18 cellular contexts compared by ENCODE assay signal in genomic region chr10:17693009-17693408, GRCh38. TPM values are rescaled to one million over a fixed set of nuclear protein-coding genes. Genes with fewer than 3 reads are reported as not detected.
DNase-seq lines count a peak whose midpoint lies in the region; ATAC-seq, FAIRE-seq and TF ChIP-seq lines count a peak whose summit lies in the region.
"Had no signal": no experiment of that assay in that cellular context is flagged by ENCODE, and none has a peak within 500 bp of the region (broad histone marks: within the 10 kb centered on the region; RNA-seq: fewer than 3 reads in every experiment).

No MANE protein-coding gene starts in this region.

- no peak for FAIRE-seq in GM12878 (lab: Jason Lieb, UNC)

- H4K20me1 ChIP-seq in GM12878 (ENCODE audit: control insufficient read depth, insufficient read depth) = no peaks in the 10 kb centered on the region
- H4K20me1 ChIP-seq in osteoblast (ENCODE audit: insufficient read depth, low read length) = no peaks in the 10 kb centered on the region

- H3K36me3 ChIP-seq in GM12878 (ENCODE audit: control insufficient read depth in 2 of 2, insufficient read depth in 2 of 2, low read length in 1 of 2) = peaks cover 0 to 10% of the 10 kb centered on the region in 2 experiments
- H3K36me3 ChIP-seq in osteoblast (ENCODE audit: insufficient read depth, low read length) = peaks cover 30% of the 10 kb centered on the region

- no peak for TF ChIP-seq RAD21 in GM12878 (IDR thresholded peaks at IDR 0.05; ENCODE audit: insufficient read depth, low read depth, low read length)

- DNase-seq in T-helper 1 cell (no peak), OCI-M1 (lab: John Stamatoyannopoulos, UW) (peak; percentile 72), GM12878 (ENCODE audit: low read depth, low spot score) (no peak), osteoblast (ENCODE audit: insufficient read length, low spot score, missing footprints) (peak; percentile 9), iPS-NIHi11 (ENCODE audit: low spot score) (no peak)
- DNase-seq: 8988T, NCI-H1092, NCI-H146, NCI-H2081 treated with DMSO at 0.1 percent for 48 hours, NCI-H510A treated with DMSO at 0.1 percent for 48 hours, NCI-H82, PC-9, SJCRH30 had no signal

- no peak overlapping the region for H3K9ac ChIP-seq in GM12878 (ENCODE audit: control insufficient read depth, insufficient read depth, low read length)

- no peak overlapping the region for H3K27ac ChIP-seq in GM12878 (ENCODE audit: control insufficient read depth, insufficient read depth)
- H3K27ac ChIP-seq in osteoblast (ENCODE audit: low read depth, low read length) = no peak overlapping the region
- H3K27ac ChIP-seq: PC-9, SJCRH30 had no signal

- H3K9me3 ChIP-seq in GM12878 (replicated peaks; ENCODE audit: control insufficient read depth, insufficient read depth, low read length) (no peaks in the 10 kb centered on the region), osteoblast (ENCODE audit: low read depth, low read length) (no peaks in the 10 kb centered on the region)
- H3K9me3 ChIP-seq: SJCRH30 had no signal

- intact Hi-C loops in GM12878 (cut with micrococcal nuclease; ENCODE audit: unreplicated experiment) = no loop called here

- H2AFZ ChIP-seq in GM12878 (ENCODE audit: control insufficient read depth, low read depth, low read length) = no peak overlapping the region
- H2AFZ ChIP-seq in osteoblast (ENCODE audit: low read length) = no peak overlapping the region
- H2AFZ ChIP-seq: PC-9 had no signal

- in situ Hi-C loops in GM12878 (cut with MboI) = no loop called here

- no peaks in the 10 kb centered on the region for H3K9me3 Mint-ChIP-seq in T-helper 1 cell treated with Interleukin-12 subunit alpha and Interleukin-12 subunit beta and Interleukin-4 antibody, amounts not matched to agents 30 μg/mL and 1 μg/mL, for 36 hours
- H3K9me3 Mint-ChIP-seq: IgD-negative memory B cell had no signal

- H3K27me3 ChIP-seq in GM12878 (replicated peaks in 1 of 2; ENCODE audit: control insufficient read depth in 2 of 2, insufficient read depth in 2 of 2, low read length in 1 of 2) (no peaks in the 10 kb centered on the region), osteoblast (ENCODE audit: insufficient read depth, low read length) (no peaks in the 10 kb centered on the region)
- H3K27me3 ChIP-seq: SJCRH30 had no signal

- RAD21 ChIA-PET in GM12878 (lab: Charles Lee; ENCODE audit: unreplicated experiment) = no interaction called here

- no peak for TF ChIP-seq CTCF in GM12878 (IDR thresholded peaks at IDR 0.05 in 2 of 3, conservative IDR thresholded peaks at IDR 0.05 in 1 of 3; ENCODE audit: control insufficient read depth in 2 of 3, extremely low read depth in 1 of 3, insufficient read depth in 1 of 3, low read depth in 3 of 3, low read length in 3 of 3)
- TF ChIP-seq CTCF in osteoblast (IDR thresholded peaks at IDR 0.05; ENCODE audit: extremely low read depth, low read depth, low read length) = no peak

- SMC1A ChIA-PET in GM12878 (lab: Charles Lee; ENCODE audit: uncharacterized antibody, unreplicated experiment) = interaction anchor here (1.0 kb wide), 1 partner anchor 46 kb away, joined by 3 read pairs; no protein-coding TSS in a partner anchor

- H3K79me2 ChIP-seq in GM12878 (ENCODE audit: control insufficient read depth, insufficient read depth, low read length) = no peaks in the 10 kb centered on the region
- H3K79me2 ChIP-seq in osteoblast (ENCODE audit: insufficient read depth, low read length) = peaks cover 41% of the 10 kb centered on the region

- CTCF ChIA-PET in GM12878 (lab: Yijun Ruan, JAX) = no interaction called here

- H3K4me3 ChIP-seq in GM12878 (no peak overlapping the region), osteoblast (ENCODE audit: insufficient read depth, low read length) (no peak overlapping the region)
- H3K4me3 ChIP-seq: PC-9, SJCRH30 had no signal

- POLR2A ChIA-PET in GM12878 (lab: Charles Lee) = interaction anchor here (0.6 kb wide), 1 partner anchor 459 kb away, joined by 15 read pairs; no protein-coding TSS in a partner anchor

- H3K4me2 ChIP-seq in GM12878 (ENCODE audit: control insufficient read depth, insufficient read depth) (no peak overlapping the region), osteoblast (ENCODE audit: insufficient read depth, low read length) (no peak overlapping the region)
- H3K4me2 ChIP-seq: PC-9 had no signal

- peaks cover 17% of the 10 kb centered on the region for H3K36me3 Mint-ChIP-seq in T-helper 1 cell treated with Interleukin-12 subunit alpha and Interleukin-12 subunit beta and Interleukin-4 antibody, amounts not matched to agents 30 μg/mL and 1 μg/mL, for 36 hours (ENCODE audit: low read depth)

- 100% methylated on average over 1 of the region's 1 CpG for WGBS in GM12878 (ENCODE audit: insufficient coverage, insufficient replicate concordance, low lambda C conversion rate, missing lambda C conversion rate)

- H3K4me1 Mint-ChIP-seq in T-helper 1 cell treated with Interleukin-12 subunit alpha and Interleukin-12 subunit beta and Interleukin-4 antibody, amounts not matched to agents 30 μg/mL and 1 μg/mL, for 36 hours (ENCODE audit: low read depth) = peaks cover 5% of the 10 kb centered on the region
- H3K4me1 Mint-ChIP-seq: IgD-negative memory B cell had no signal

- no peak for TF ChIP-seq EP300 in GM12878 (IDR thresholded peaks at IDR 0.05; ENCODE audit: borderline replicate concordance in 1 of 2, control insufficient read depth in 1 of 2, low read depth in 2 of 2, low read length in 2 of 2)

- H3K27me3 Mint-ChIP-seq in T-helper 1 cell treated with Interleukin-12 subunit alpha and Interleukin-12 subunit beta and Interleukin-4 antibody, amounts not matched to agents 30 μg/mL and 1 μg/mL, for 36 hours (ENCODE audit: low read depth) = no peaks in the 10 kb centered on the region
- H3K27me3 Mint-ChIP-seq: IgD-negative memory B cell had no signal

- H3K4me3 Mint-ChIP-seq in T-helper 1 cell treated with Interleukin-12 subunit alpha and Interleukin-12 subunit beta and Interleukin-4 antibody, amounts not matched to agents 30 μg/mL and 1 μg/mL, for 36 hours = no peak overlapping the region
- H3K4me3 Mint-ChIP-seq: IgD-negative memory B cell had no signal

- H3K27ac Mint-ChIP-seq in T-helper 1 cell treated with Interleukin-12 subunit alpha and Interleukin-12 subunit beta and Interleukin-4 antibody, amounts not matched to agents 30 μg/mL and 1 μg/mL, for 36 hours = peak overlapping the region; percentile 7
- H3K27ac Mint-ChIP-seq: IgD-negative memory B cell had no signal

- no peak for TF ChIP-seq POLR2A in GM12878 (IDR thresholded peaks at IDR 0.05; ENCODE audit: low read depth, low read length)

- no peaks in the 10 kb centered on the region for H3K4me1 ChIP-seq in GM12878 (ENCODE audit: control insufficient read depth, insufficient read depth, low read length)
- H3K4me1 ChIP-seq in osteoblast (ENCODE audit: insufficient read depth, low read length) = no peaks in the 10 kb centered on the region
- H3K4me1 ChIP-seq: SJCRH30 had no signal

- BruUV-seq in GM12878 (replicated peaks; lab: Mats Ljungman, UMichigan) = no TSS peak

- ATAC-seq in GM12878 (no peak), HG02571 (IDR thresholded peaks at IDR 0.05; ENCODE audit: unreplicated experiment) (no peak), GM19463 (IDR thresholded peaks at IDR 0.05; ENCODE audit: unreplicated experiment) (no peak)

RNA-seq across cellular contexts. Expression of gene STAM, which starts 49.1 kb away (rescaled TPM):
- 38.1 and 54.4 TPM in 2 replicates for total RNA-seq in GM12878 (2013; cell fraction: nucleolus; rRNA removed)
- total RNA-seq in GM12878 (2014; rRNA removed) (11.1 and 11.5 TPM in 2 replicates), GM12878 (2014; rRNA removed; fragmentation: Illumina TruSeq; extraction: Trizol) (14.7 and 15.1 TPM in 2 replicates), GM12878 (2021) (11.3 and 14.2 TPM in 2 replicates), osteoblast (45.6 and 56.0 TPM in 2 replicates)
- polyA plus RNA-seq in GM12878 (2011; ENCODE audit: low read depth) = 4.3 TPM
- polyA plus RNA-seq in GM12878 (2011; rRNA removed) (15.9 and 18.9 TPM in 2 replicates), GM12878 (2014; fragmentation: Illumina TruSeq; extraction: Trizol) (15.5 and 16.0 TPM in 2 replicates), GM12878 (2014; fragmentation: Nextera tagmentation; extraction: Ambion mirVana) (1 to 10 TPM; 8.8 to 9.6 TPM), GM12878 (2014; rRNA removed) (9.3 and 9.7 TPM in 2 replicates), GM12878 (2016; fragmentation: Nextera tagmentation; extraction: Ambion mirVana) (10 to 100 TPM; 14.6 to 15.8 TPM)
- polyA plus RNA-seq in GM12878 (2011; cell fraction: cytosol; rRNA removed) = 10.7 and 12.0 TPM in 2 replicates
- polyA plus RNA-seq in GM12878 (2011; cell fraction: nucleus; rRNA removed) = 16.1 and 18.4 TPM in 2 replicates
- polyA plus RNA-seq in GM12878 (2012) = 6.6 and 7.8 TPM in 2 replicates
- polyA minus RNA-seq in GM12878 (2011; rRNA and poly(A)+ RNA removed) = 22.8 and 23.9 TPM in 2 replicates
- 7.8 and 11.0 TPM in 2 replicates for polyA minus RNA-seq in GM12878 (2011; cell fraction: cytosol; rRNA and poly(A)+ RNA removed)
- 40.3 and 44.4 TPM in 2 replicates for polyA minus RNA-seq in GM12878 (2011; cell fraction: nucleus; rRNA and poly(A)+ RNA removed)

RNA-seq across cellular contexts. Expression of gene TMEM236, which starts 59.0 kb away (rescaled TPM):
- 0.10 TPM in 1 of 2 replicates, not detected in the other for total RNA-seq in GM12878 (2013; cell fraction: nucleolus; rRNA removed)
- total RNA-seq in GM12878 (2014; rRNA removed) = not detected in 2 replicates
- total RNA-seq in GM12878 (2014; rRNA removed; fragmentation: Illumina TruSeq; extraction: Trizol) = not detected in 2 replicates
- not detected in 2 replicates for total RNA-seq in GM12878 (2021)
- polyA plus RNA-seq in GM12878 (2011; ENCODE audit: low read depth) = not detected
- 0.01 and 0.03 TPM in 2 replicates for polyA plus RNA-seq in GM12878 (2011; rRNA removed)
- 0.01 and 0.02 TPM in 2 replicates for polyA plus RNA-seq in GM12878 (2011; cell fraction: cytosol; rRNA removed)
- polyA plus RNA-seq in GM12878 (2011; cell fraction: nucleus; rRNA removed) = 0.03 and 0.04 TPM in 2 replicates
- not detected in 2 replicates for polyA plus RNA-seq in GM12878 (2012)
- not detected in 2 replicates for polyA plus RNA-seq in GM12878 (2014; fragmentation: Illumina TruSeq; extraction: Trizol)
- polyA plus RNA-seq in GM12878 (2014; fragmentation: Nextera tagmentation; extraction: Ambion mirVana) = not detected
- polyA plus RNA-seq in GM12878 (2014; rRNA removed) = not detected in 2 replicates
- polyA plus RNA-seq in GM12878 (2016; fragmentation: Nextera tagmentation; extraction: Ambion mirVana) = not detected
- polyA minus RNA-seq in GM12878 (2011; rRNA and poly(A)+ RNA removed) = not detected in 2 replicates
- not detected in 2 replicates for polyA minus RNA-seq in GM12878 (2011; cell fraction: cytosol; rRNA and poly(A)+ RNA removed)
- not detected in 2 replicates for polyA minus RNA-seq in GM12878 (2011; cell fraction: nucleus; rRNA and poly(A)+ RNA removed)
- under 0.01 TPM in 2 replicates for total RNA-seq in osteoblast
- total RNA-seq: HT-29, SJCRH30 had no signal
- polyA plus RNA-seq: IgD-negative memory B cell had no signal

Comparison
In these comparisons a context has a peak if more than half of its experiments do, and no peak if none do; other contexts are left out.
1. DNase-seq: peak in OCI-M1 (single experiment) and osteoblast (single experiment); none in T-helper 1 cell (0 of 5), GM12878 (single experiment) and iPS-NIHi11 (single experiment).